In genomic region chr3:186634207-186634606, GRCh38 we compare ENCODE assay signal across 18 cellular contexts. TPM values are rescaled to one million over a fixed set of nuclear protein-coding genes. Genes with fewer than 3 reads are reported as not detected.
"Had no signal": no experiment of that assay in that cellular context is flagged by ENCODE, and none has a peak within 500 bp of the region (broad histone marks: within the 10 kb centered on the region; RNA-seq: fewer than 3 reads in every experiment).

No MANE protein-coding gene starts in this region.

RNA-seq across cellular contexts. Expression of gene FETUB, which starts 6.0 kb away (rescaled TPM):
- total RNA-seq: naive thymus-derived CD8-positive, alpha-beta T cell; natural killer cell treated with Interleukin-12 subunit alpha and Interleukin-12 subunit beta and Interleukin-15 and Interleukin-18, amount 100 ng/mL, for 72 hours; neural crest cell; omental fat pad; osteocyte; pancreas; psoas muscle; renal cortical epithelial cell; right cardiac atrium; sciatic nerve; spleen; transverse colon; upper lobe of right lung; urinary bladder; uterus had no signal
- polyA plus RNA-seq: naive thymus-derived CD8-positive, alpha-beta T cell; pancreas; psoas muscle; smooth muscle cell; spleen; urinary bladder had no signal

RNA-seq across cellular contexts. Expression of gene AHSG, which starts 21.3 kb away (rescaled TPM):
- total RNA-seq: naive thymus-derived CD8-positive, alpha-beta T cell; natural killer cell treated with Interleukin-12 subunit alpha and Interleukin-12 subunit beta and Interleukin-15 and Interleukin-18, amount 100 ng/mL, for 72 hours; omental fat pad; osteocyte; posterior vena cava; psoas muscle; renal cortical epithelial cell; sciatic nerve; transverse colon; upper lobe of right lung; uterus had no signal
- polyA plus RNA-seq: naive thymus-derived CD8-positive, alpha-beta T cell; psoas muscle; spleen had no signal

RNA-seq across cellular contexts. Expression of gene HRG, which starts 31.6 kb away (rescaled TPM):
- total RNA-seq: naive thymus-derived CD8-positive, alpha-beta T cell; natural killer cell treated with Interleukin-12 subunit alpha and Interleukin-12 subunit beta and Interleukin-15 and Interleukin-18, amount 100 ng/mL, for 72 hours; neural crest cell; omental fat pad; osteocyte; posterior vena cava; psoas muscle; sciatic nerve; smooth muscle cell; spleen; testis; transverse colon; upper lobe of right lung; urinary bladder; uterus had no signal
- polyA plus RNA-seq: naive thymus-derived CD8-positive, alpha-beta T cell; pancreas; psoas muscle; right cardiac atrium; smooth muscle cell; spleen had no signal
